In the genomic region with DNA sequence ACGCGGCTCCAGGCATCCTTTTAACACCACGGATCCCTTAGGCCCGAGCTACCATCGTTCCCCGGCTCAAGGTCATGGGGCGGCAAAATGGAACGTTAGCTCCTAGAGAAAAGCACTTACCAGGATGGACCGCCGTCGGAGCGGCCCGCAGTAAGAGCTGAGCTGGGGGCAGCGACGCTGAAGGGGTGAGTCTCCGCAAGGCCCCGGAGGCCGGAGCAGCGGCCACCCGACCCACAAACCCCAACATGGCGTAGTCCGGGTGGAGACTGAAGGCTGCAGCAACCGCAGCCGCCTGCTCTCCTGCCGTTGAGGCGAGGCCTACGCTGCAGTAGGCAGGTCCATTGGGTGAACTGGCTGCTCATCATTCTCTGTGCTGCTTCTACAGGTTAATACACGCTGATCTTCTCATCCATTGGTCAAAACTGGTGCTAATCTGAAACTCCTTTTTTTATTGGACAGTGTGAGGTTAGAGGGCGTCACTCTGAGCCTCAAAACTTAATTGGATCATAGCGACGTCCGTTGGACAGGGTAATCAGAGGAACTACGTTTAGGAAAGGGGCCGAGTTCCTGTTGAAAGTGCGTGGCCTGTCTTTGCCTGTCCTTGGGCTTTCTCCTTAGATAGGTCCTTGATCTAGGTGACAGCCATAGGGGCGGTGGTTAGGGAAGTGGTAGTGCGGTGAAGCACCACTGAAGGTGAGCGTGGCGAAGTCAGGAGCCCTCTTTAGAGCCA, we compare ENCODE assay signal across 8 cellular contexts. TPM values are rescaled to one million over a fixed set of nuclear protein-coding genes. Genes with fewer than 3 reads are reported as not detected.
DNase-seq lines count a peak whose midpoint lies in the region; ATAC-seq lines count a peak whose summit lies in the region.

ATP5F1B (minus strand) TSS at position 268 of the 730 bp plus-strand sequence; CDS start at position 247, 21 bp downstream.

- no peak within 1 kb of the TSS for H2BK120ac ChIP-seq in mesenchymal stem cell (ENCODE audit: low read depth, low read length)

- H3K9me3 Mint-ChIP-seq in activated CD8-positive, alpha-beta memory T cell treated with anti-CD3 and anti-CD28 coated beads, Interleukin-2, amount 10 ng/mL, durations not matched to agents 7 days and 5 days (ENCODE audit: low read depth) = no peaks in the 10 kb centered on the region

- H3K9me3 ChIP-seq in NT2/D1 (ENCODE audit: insufficient read depth, low read length) = no peaks in the 10 kb centered on the region
- no peaks in the 10 kb centered on the region for H3K9me3 ChIP-seq in endocrine pancreas (ENCODE audit: control insufficient read depth, low read length)
- H3K9me3 ChIP-seq in mesenchymal stem cell (ENCODE audit: control insufficient read depth, low read length) = no peaks in the 10 kb centered on the region

- H2BK5ac ChIP-seq in mesenchymal stem cell (ENCODE audit: low read depth, low read length, poor library complexity, severe bottlenecking) = peak within 1 kb of the TSS; percentile 63

- H3K4me3 Mint-ChIP-seq in activated CD8-positive, alpha-beta memory T cell treated with anti-CD3 and anti-CD28 coated beads, Interleukin-2, amount 10 ng/mL, durations not matched to agents 7 days and 5 days = peak within 1 kb of the TSS; percentile 95

- H3K23ac ChIP-seq in mesenchymal stem cell (ENCODE audit: low read length in 2 of 2) = peak within 1 kb of the TSS in 1 of 2 experiments; percentile 23

- H3K36me3 ChIP-seq in NT2/D1 (ENCODE audit: insufficient read depth, insufficient read length, low read length) = peaks cover 42% of the 10 kb centered on the region
- peaks cover 14% of the 10 kb centered on the region for H3K36me3 ChIP-seq in endocrine pancreas (ENCODE audit: control insufficient read depth, insufficient read depth, low read length)
- H3K36me3 ChIP-seq in mesenchymal stem cell (ENCODE audit: control insufficient read depth in 1 of 2, insufficient read depth in 2 of 2, low read depth in 1 of 2, low read length in 2 of 2) = peaks cover 17 to 38% of the 10 kb centered on the region in 2 experiments

- peak within 1 kb of the TSS; percentile 90 to 94 for H3K18ac ChIP-seq in mesenchymal stem cell (ENCODE audit: low read depth in 1 of 2, low read length in 2 of 2)

- peak within 1 kb of the TSS; percentile 79 to 89 for H3K4ac ChIP-seq in mesenchymal stem cell (ENCODE audit: low read depth in 1 of 2, low read length in 2 of 2)

- peak within 1 kb of the TSS; percentile 79 to 93 for H3K14ac ChIP-seq in mesenchymal stem cell (ENCODE audit: low read length in 2 of 2)

- H2AFZ ChIP-seq in mesenchymal stem cell (ENCODE audit: low read depth, low read length) = no peak within 1 kb of the TSS

- no peaks in the 10 kb centered on the region for H3K27me3 Mint-ChIP-seq in activated CD8-positive, alpha-beta memory T cell treated with anti-CD3 and anti-CD28 coated beads, Interleukin-2, amount 10 ng/mL, durations not matched to agents 7 days and 5 days

- H4K8ac ChIP-seq in mesenchymal stem cell (ENCODE audit: low read length) = peak within 1 kb of the TSS; percentile 99

- H2BK15ac ChIP-seq in mesenchymal stem cell (ENCODE audit: low read depth, poor library complexity, severe bottlenecking) = no peak within 1 kb of the TSS

- ATAC-seq in GM21381 (IDR thresholded peaks at IDR 0.05; ENCODE audit: unreplicated experiment) = peak; percentile 97
- ATAC-seq in activated CD8-positive, alpha-beta memory T cell treated with anti-CD3 and anti-CD28 coated beads, Interleukin-2, amount 10 ng/mL, durations not matched to agents 7 days and 5 days = peak; percentile 99

- no peaks in the 10 kb centered on the region for H3K79me1 ChIP-seq in mesenchymal stem cell (replicated peaks; ENCODE audit: low read length, poor library complexity, severe bottlenecking)

- peaks cover 35% of the 10 kb centered on the region for H3K4me1 Mint-ChIP-seq in activated CD8-positive, alpha-beta memory T cell treated with anti-CD3 and anti-CD28 coated beads, Interleukin-2, amount 10 ng/mL, durations not matched to agents 7 days and 5 days

- H3K9ac ChIP-seq in NT2/D1 (ENCODE audit: insufficient read length, low read depth) = peak within 1 kb of the TSS; percentile 97
- peak within 1 kb of the TSS; percentile 67 for H3K9ac ChIP-seq in endocrine pancreas (ENCODE audit: control insufficient read depth, insufficient read depth, low read length)
- peak within 1 kb of the TSS; percentile 99 for H3K9ac ChIP-seq in mesenchymal stem cell (ENCODE audit: low read length)

- CTCF ChIA-PET in activated CD8-positive, alpha-beta memory T cell treated with anti-CD3 and anti-CD28 coated beads, Interleukin-2, amount 10 ng/mL, durations not matched to agents 7 days and 5 days (lab: Charles Lee) = interaction anchor here (1.0 to 5.8 kb wide), 6 partner anchors 10 to 124 kb away, joined by 3 to 54 read pairs (median 6); partner anchors contain the start of genes BAZ2A and RBMS2

- H3K27ac Mint-ChIP-seq in activated CD8-positive, alpha-beta memory T cell treated with anti-CD3 and anti-CD28 coated beads, Interleukin-2, amount 10 ng/mL, durations not matched to agents 7 days and 5 days = peak within 1 kb of the TSS; percentile 98

- DNase-seq in COR-L47 (lab: John Stamatoyannopoulos, UW) = peak; percentile 99
- DNase-seq in HUDEP-2 (lab: John Stamatoyannopoulos, UW; ENCODE audit: unreplicated experiment in 76 of 76) = peak in 75 of 76 experiments; percentile 30 to 100 (median 95)
- peak; percentile 99 for DNase-seq in NT2/D1 (ENCODE audit: low read depth, low spot score)
- DNase-seq in activated CD8-positive, alpha-beta memory T cell treated with anti-CD3 and anti-CD28 coated beads, Interleukin-2, amount 10 ng/mL, durations not matched to agents 7 days and 5 days = peak; percentile 98
- DNase-seq in mesenchymal stem cell = peak; percentile 100
- DNase-seq in stimulated activated CD8-positive, alpha-beta memory T cell treated with anti-CD3 and anti-CD28 coated beads, Interleukin-12 subunit alpha, Interleukin-12 subunit beta, amount 100 ng/mL, for 4 hours (ENCODE audit: low read depth) = peak; percentile 80

- H3K4me3 ChIP-seq in NT2/D1 (ENCODE audit: insufficient read length, low read depth) = peak within 1 kb of the TSS; percentile 93
- peak within 1 kb of the TSS; percentile 81 for H3K4me3 ChIP-seq in endocrine pancreas (ENCODE audit: control insufficient read depth, insufficient read depth, low read length)
- H3K4me3 ChIP-seq in mesenchymal stem cell (ENCODE audit: insufficient read depth in 1 of 2, low read depth in 1 of 2, low read length in 2 of 2) = peak within 1 kb of the TSS; percentile 94 to 99

- H3K4me2 ChIP-seq in mesenchymal stem cell (ENCODE audit: low read length, poor library complexity, severe bottlenecking) = peak within 1 kb of the TSS; percentile 67

- peak within 1 kb of the TSS; percentile 67 for H4K91ac ChIP-seq in mesenchymal stem cell (ENCODE audit: low read length)

- H3K36me3 Mint-ChIP-seq in activated CD8-positive, alpha-beta memory T cell treated with anti-CD3 and anti-CD28 coated beads, Interleukin-2, amount 10 ng/mL, durations not matched to agents 7 days and 5 days = peaks cover 39% of the 10 kb centered on the region

- H3K4me1 ChIP-seq in NT2/D1 (ENCODE audit: insufficient read depth, insufficient read length) = no peaks in the 10 kb centered on the region
- H3K4me1 ChIP-seq in endocrine pancreas (ENCODE audit: control insufficient read depth, insufficient read depth, low read length) = peaks cover 8% of the 10 kb centered on the region
- peaks cover 2% of the 10 kb centered on the region for H3K4me1 ChIP-seq in mesenchymal stem cell (ENCODE audit: control insufficient read depth, insufficient read depth, low read depth, low read length)

- H3K27ac ChIP-seq in mesenchymal stem cell (ENCODE audit: low read length, poor library complexity, severe bottlenecking) = peak within 1 kb of the TSS; percentile 92

- H3K27me3 ChIP-seq in NT2/D1 (ENCODE audit: insufficient read depth, insufficient read length) (no peaks in the 10 kb centered on the region), endocrine pancreas (ENCODE audit: control insufficient read depth, insufficient read depth, low read length) (no peaks in the 10 kb centered on the region), mesenchymal stem cell (ENCODE audit: control insufficient read depth in 1 of 2, insufficient read depth in 1 of 2, low read length in 2 of 2) (no peaks in the 10 kb centered on the region)

- peak within 1 kb of the TSS; percentile 90 for H2AK5ac ChIP-seq in mesenchymal stem cell (ENCODE audit: low read length, severe bottlenecking)

- H2BK12ac ChIP-seq in mesenchymal stem cell (ENCODE audit: low read length in 2 of 2) = no peak within 1 kb of the TSS

- under 1% methylated on average over 39 of the region's 39 CpGs for WGBS in mesenchymal stem cell

RNA-seq across cellular contexts. Expression of gene ATP5F1B, which starts in this region (rescaled TPM):
- total RNA-seq in activated CD8-positive, alpha-beta memory T cell treated with anti-CD3 and anti-CD28 coated beads, Interleukin-2, amount 10 ng/mL, durations not matched to agents 7 days and 5 days = 100 to 1,000 TPM; 583 to 726 TPM
- 489 TPM for polyA plus RNA-seq in mesenchymal stem cell (2013, experiment 1 of 2)
- polyA plus RNA-seq in mesenchymal stem cell (2013, experiment 2 of 2) = 517 TPM

Comparison
In these comparisons a context has a peak if more than half of its experiments do, and no peak if none do; other contexts are left out.
1. Peak in every context shown above with its lines: DNase-seq, ATAC-seq, H3K4me3 ChIP-seq and H3K27ac ChIP-seq.